8 cellular contexts compared by ENCODE assay signal in genomic region chr19:49468746-49469447, GRCh38. TPM values are rescaled to one million over a fixed set of nuclear protein-coding genes. Genes with fewer than 3 reads are reported as not detected.
DNase-seq lines count a peak whose midpoint lies in the region; ATAC-seq, FAIRE-seq and TF ChIP-seq lines count a peak whose summit lies in the region.

No MANE protein-coding gene starts in this region.

- H4K20me1 ChIP-seq in Karpas-422 (ENCODE audit: insufficient read depth, low read depth, low read length): no peaks in the 10 kb centered on the region

- peaks cover 24 to 61% (median 40%) of the 10 kb centered on the region in 4 donors for H3K4me1 Mint-ChIP-seq in CD4-positive, alpha-beta memory T cell
- H3K4me1 Mint-ChIP-seq in activated CD4-positive, alpha-beta T cell treated with anti-CD3 and anti-CD28 coated beads for 36 hours: peaks cover 49% of the 10 kb centered on the region
- peaks cover 24 to 33% of the 10 kb centered on the region in 2 donors for H3K4me1 Mint-ChIP-seq in natural killer cell treated with Interleukin-12 subunit alpha and Interleukin-12 subunit beta and Interleukin-15 and Interleukin-18, amount 100 ng/mL, for 72 hours (ENCODE audit: low read depth in 2 of 2)

- no peak overlapping the region for H2AFZ ChIP-seq in Karpas-422 (ENCODE audit: low read length)

- CTCF ChIA-PET in CD4-positive, alpha-beta memory T cell (lab: Charles Lee; ENCODE audit: partially characterized antibody): interaction anchor here (1.0 to 6.0 kb wide), 12 partner anchors 10 to 242 kb away, joined by 3 to 227 read pairs (median 8); partner anchors contain the start of genes ALDH16A1 and PIH1D1
- CTCF ChIA-PET in activated CD4-positive, alpha-beta T cell treated with anti-CD3 and anti-CD28 coated beads for 36 hours (lab: Charles Lee): interaction anchor here (0.8 to 3.5 kb wide), 6 partner anchors 14 to 371 kb away, joined by 3 to 23 read pairs (median 4); partner anchors contain the start of gene ALDH16A1

- no peak for FAIRE-seq in frontal cortex (lab: Jason Lieb, UNC)

- TF ChIP-seq CTCF in vagina (IDR thresholded peaks at IDR 0.05): no peak

- peak overlapping the region; percentile 67 to 94 (median 80) for H3K4me3 Mint-ChIP-seq in CD4-positive, alpha-beta memory T cell
- H3K4me3 Mint-ChIP-seq in activated CD4-positive, alpha-beta T cell treated with anti-CD3 and anti-CD28 coated beads for 36 hours: peak overlapping the region; percentile 64
- H3K4me3 Mint-ChIP-seq in natural killer cell treated with Interleukin-12 subunit alpha and Interleukin-12 subunit beta and Interleukin-15 and Interleukin-18, amount 100 ng/mL, for 72 hours: peak overlapping the region; percentile 78

- peaks cover 4 to 10% of the 10 kb centered on the region in 2 donors for H3K36me3 Mint-ChIP-seq in CD4-positive, alpha-beta memory T cell
- peaks cover 7% of the 10 kb centered on the region for H3K36me3 Mint-ChIP-seq in activated CD4-positive, alpha-beta T cell treated with anti-CD3 and anti-CD28 coated beads for 36 hours (ENCODE audit: low read depth)
- no peaks in the 10 kb centered on the region for H3K36me3 Mint-ChIP-seq in natural killer cell treated with Interleukin-12 subunit alpha and Interleukin-12 subunit beta and Interleukin-15 and Interleukin-18, amount 100 ng/mL, for 72 hours

- H3K9ac ChIP-seq in Karpas-422 (ENCODE audit: low read length): peak overlapping the region; percentile 32; the same call in 1 of the 2 replicates

- peaks cover 71% of the 10 kb centered on the region for H3K4me1 ChIP-seq in CD4-positive, alpha-beta memory T cell (ENCODE audit: insufficient read depth, low read length)
- H3K4me1 ChIP-seq in Karpas-422 (ENCODE audit: low read length): peaks cover 25% of the 10 kb centered on the region
- peaks cover 24% of the 10 kb centered on the region for H3K4me1 ChIP-seq in vagina

- peaks cover 0 to 3% (median 0%) of the 10 kb centered on the region in 8 donors for H3K9me3 Mint-ChIP-seq in CD4-positive, alpha-beta memory T cell
- H3K9me3 Mint-ChIP-seq in activated CD4-positive, alpha-beta T cell treated with anti-CD3 and anti-CD28 coated beads for 36 hours (ENCODE audit: low read depth): no peaks in the 10 kb centered on the region
- H3K9me3 Mint-ChIP-seq in natural killer cell treated with Interleukin-12 subunit alpha and Interleukin-12 subunit beta and Interleukin-15 and Interleukin-18, amount 100 ng/mL, for 72 hours: no peaks in the 10 kb centered on the region

- no peaks in the 10 kb centered on the region for H3K79me2 ChIP-seq in Karpas-422 (ENCODE audit: low read length)

- peak overlapping the region; percentile 84 for H3K27ac ChIP-seq in CD4-positive, alpha-beta memory T cell (ENCODE audit: low read depth, low read length)
- peak overlapping the region; percentile 40 for H3K27ac ChIP-seq in Karpas-422 (ENCODE audit: low read length)
- peak overlapping the region; percentile 90 for H3K27ac ChIP-seq in vagina

- H3K4me2 ChIP-seq in Karpas-422 (ENCODE audit: low read depth, low read length, poor library complexity, severe bottlenecking): peak overlapping the region; percentile 20

- H3K27me3 ChIP-seq in CD4-positive, alpha-beta memory T cell (ENCODE audit: insufficient read depth, low read length): no peaks in the 10 kb centered on the region
- no peaks in the 10 kb centered on the region for H3K27me3 ChIP-seq in Karpas-422 (ENCODE audit: low read length)
- H3K27me3 ChIP-seq in vagina: no peaks in the 10 kb centered on the region

- peak overlapping the region; percentile 94 to 100 (median 100) for H3K27ac Mint-ChIP-seq in CD4-positive, alpha-beta memory T cell
- peak overlapping the region; percentile 98 for H3K27ac Mint-ChIP-seq in activated CD4-positive, alpha-beta T cell treated with anti-CD3 and anti-CD28 coated beads for 36 hours
- peak overlapping the region; percentile 80 to 87 for H3K27ac Mint-ChIP-seq in natural killer cell treated with Interleukin-12 subunit alpha and Interleukin-12 subunit beta and Interleukin-15 and Interleukin-18, amount 100 ng/mL, for 72 hours

- POLR2A ChIA-PET in CD4-positive, alpha-beta memory T cell (lab: Charles Lee; ENCODE audit: partially characterized antibody): interaction anchor here (0.6 to 6.2 kb wide), 24 partner anchors 11 to 369 kb away, joined by 3 to 222 read pairs (median 6); partner anchors contain the start of genes ALDH16A1, GFY, KASH5 and PIH1D1
- POLR2A ChIA-PET in activated CD4-positive, alpha-beta T cell treated with anti-CD3 and anti-CD28 coated beads for 36 hours (lab: Charles Lee): interaction anchor here (0.7 to 1.9 kb wide), 4 partner anchors 13 to 98 kb away, joined by 3 to 18 read pairs (median 4); partner anchors contain the start of genes ALDH16A1 and PIH1D1

- H3K9me2 ChIP-seq in Karpas-422 (replicated peaks; ENCODE audit: insufficient read depth, low read length): no peaks in the 10 kb centered on the region

- H3K9me3 ChIP-seq in CD4-positive, alpha-beta memory T cell (ENCODE audit: control insufficient read depth in 1 of 2, low read length in 2 of 2): no peaks in the 10 kb centered on the region
- H3K9me3 ChIP-seq in Karpas-422 (ENCODE audit: low read length): no peaks in the 10 kb centered on the region
- H3K9me3 ChIP-seq in vagina: no peaks in the 10 kb centered on the region

- DNase-seq in CD4-positive, alpha-beta memory T cell: peak; percentile 96 to 99 (median 98)
- DNase-seq in Karpas-422: peak; percentile 97
- DNase-seq in activated CD4-positive, alpha-beta T cell treated with anti-CD3 and anti-CD28 coated beads for 36 hours: peak; percentile 88
- DNase-seq in effector CD4-positive, alpha-beta T cell: peak; percentile 85
- DNase-seq in natural killer cell treated with Interleukin-12 subunit alpha and Interleukin-12 subunit beta and Interleukin-15 and Interleukin-18, amount 100 ng/mL, for 72 hours (ENCODE audit: low spot score): peak; percentile 82
- DNase-seq in vagina (ENCODE audit: extremely low spot score in 2 of 2): peak in 1 of 2 donors; percentile 95
- DNase-seq in frontal cortex (ENCODE audit: low spot score in 2 of 2): no peak

- ATAC-seq in GM19467 (IDR thresholded peaks at IDR 0.05; ENCODE audit: unreplicated experiment): peak; percentile 52
- peak; percentile 75 for ATAC-seq in activated CD4-positive, alpha-beta T cell treated with anti-CD3 and anti-CD28 coated beads for 36 hours
- ATAC-seq in natural killer cell treated with Interleukin-12 subunit alpha and Interleukin-12 subunit beta and Interleukin-15 and Interleukin-18, amount 100 ng/mL, for 72 hours: peak; percentile 69 to 83

- peaks cover 17% of the 10 kb centered on the region for H3K36me3 ChIP-seq in CD4-positive, alpha-beta memory T cell (ENCODE audit: insufficient read depth, low read length)
- H3K36me3 ChIP-seq in Karpas-422 (ENCODE audit: insufficient read depth, low read length) (peaks cover 17% of the 10 kb centered on the region), vagina (peaks cover 0 to 17% of the 10 kb centered on the region in 2 donors)

- intact Hi-C loops in CD4-positive, alpha-beta memory T cell (cut with micrococcal nuclease): loop anchor here (1.0 kb wide), 1 partner anchor 16 kb away; the partner anchor contains the start of gene ALDH16A1
- intact Hi-C loops in activated CD4-positive, alpha-beta T cell treated with anti-CD3 and anti-CD28 coated beads for 36 hours (cut with DNase I, micrococcal nuclease): loop anchor here in 1 of 2 experiments (1.0 kb wide), 3 partner anchors 16 to 27 kb away; partner anchors contain the start of genes ALDH16A1 and RPS11
- intact Hi-C loops in vagina (cut with DNase I): no loop called here

- no peak for TF ChIP-seq POLR2A in vagina (IDR thresholded peaks at IDR 0.05)

- H3K27me3 Mint-ChIP-seq in CD4-positive, alpha-beta memory T cell: no peaks in the 10 kb centered on the region
- no peaks in the 10 kb centered on the region for H3K27me3 Mint-ChIP-seq in activated CD4-positive, alpha-beta T cell treated with anti-CD3 and anti-CD28 coated beads for 36 hours
- no peaks in the 10 kb centered on the region for H3K27me3 Mint-ChIP-seq in natural killer cell treated with Interleukin-12 subunit alpha and Interleukin-12 subunit beta and Interleukin-15 and Interleukin-18, amount 100 ng/mL, for 72 hours

- H3K4me3 ChIP-seq in CD4-positive, alpha-beta memory T cell (ENCODE audit: low read length in 2 of 2): peak overlapping the region in 1 of 2 donors; percentile 44
- H3K4me3 ChIP-seq in Karpas-422 (ENCODE audit: low read length): no peak overlapping the region; the same call in 1 of the 2 replicates
- H3K4me3 ChIP-seq in vagina: peak overlapping the region in 1 of 2 donors; percentile 21

RNA-seq across cellular contexts. Expression of gene FLT3LG, which starts 5.1 kb away (rescaled TPM):
- 100 to 1,000 TPM; 114 to 115 TPM for total RNA-seq in CD4-positive, alpha-beta memory T cell
- 100 to 1,000 TPM; 145 to 252 TPM for polyA plus RNA-seq in CD4-positive, alpha-beta memory T cell
- 18.8 and 19.3 TPM in 2 replicates for total RNA-seq in Karpas-422 (2014; rRNA removed; shearing (Covaris generic); ENCODE audit: low replicate concordance)
- total RNA-seq in activated CD4-positive, alpha-beta T cell treated with anti-CD3 and anti-CD28 coated beads for 36 hours: 10 to 100 TPM; 38.6 to 43.2 TPM
- 10 to 100 TPM; 33.5 to 80.4 TPM for total RNA-seq in natural killer cell treated with Interleukin-12 subunit alpha and Interleukin-12 subunit beta and Interleukin-15 and Interleukin-18, amount 100 ng/mL, for 72 hours
- total RNA-seq in vagina (10.1 TPM), frontal cortex (0.41 TPM)

RNA-seq across cellular contexts. Expression of gene ALDH16A1, which starts 15.9 kb away (rescaled TPM):
- 10 to 100 TPM; 31.6 to 32.6 TPM for total RNA-seq in CD4-positive, alpha-beta memory T cell
- 10 to 100 TPM; 28.4 to 40.1 TPM for polyA plus RNA-seq in CD4-positive, alpha-beta memory T cell
- total RNA-seq in Karpas-422 (2014; rRNA removed; shearing (Covaris generic); ENCODE audit: low replicate concordance): 15.9 and 83.3 TPM in 2 replicates
- 10 to 100 TPM; 26.8 to 33.3 TPM for total RNA-seq in activated CD4-positive, alpha-beta T cell treated with anti-CD3 and anti-CD28 coated beads for 36 hours
- 10 to 100 TPM; 29.0 to 65.2 TPM for total RNA-seq in natural killer cell treated with Interleukin-12 subunit alpha and Interleukin-12 subunit beta and Interleukin-15 and Interleukin-18, amount 100 ng/mL, for 72 hours
- total RNA-seq in vagina (29.5 TPM), frontal cortex (11.8 TPM)

RNA-seq across cellular contexts. Expression of gene PIH1D1, which starts 17.3 kb away (rescaled TPM):
- 100 to 1,000 TPM; 178 to 186 TPM for total RNA-seq in CD4-positive, alpha-beta memory T cell
- polyA plus RNA-seq in CD4-positive, alpha-beta memory T cell: 100 to 1,000 TPM in 1 of 2 donors, 10 to 100 TPM in 1; 87.2 to 124 TPM
- total RNA-seq in Karpas-422 (2014; rRNA removed; shearing (Covaris generic); ENCODE audit: low replicate concordance): 163 and 223 TPM in 2 replicates
- 100 to 1,000 TPM; 117 to 138 TPM for total RNA-seq in activated CD4-positive, alpha-beta T cell treated with anti-CD3 and anti-CD28 coated beads for 36 hours
- total RNA-seq in natural killer cell treated with Interleukin-12 subunit alpha and Interleukin-12 subunit beta and Interleukin-15 and Interleukin-18, amount 100 ng/mL, for 72 hours: 100 to 1,000 TPM; 110 to 170 TPM
- total RNA-seq in vagina: 96.3 TPM
- total RNA-seq in frontal cortex: 60.7 TPM

RNA-seq across cellular contexts. Expression of gene RPL13A, which starts 18.5 kb away (rescaled TPM):
- total RNA-seq in CD4-positive, alpha-beta memory T cell: 1,000 to 10,000 TPM; 5,517 to 5,661 TPM
- polyA plus RNA-seq in CD4-positive, alpha-beta memory T cell: 1,000 to 10,000 TPM; 1,827 to 3,046 TPM
- 6,359 and 8,659 TPM in 2 replicates for total RNA-seq in Karpas-422 (2014; rRNA removed; shearing (Covaris generic); ENCODE audit: low replicate concordance)
- 1,000 to 10,000 TPM; 3,861 to 3,967 TPM for total RNA-seq in activated CD4-positive, alpha-beta T cell treated with anti-CD3 and anti-CD28 coated beads for 36 hours
- total RNA-seq in natural killer cell treated with Interleukin-12 subunit alpha and Interleukin-12 subunit beta and Interleukin-15 and Interleukin-18, amount 100 ng/mL, for 72 hours: 1,000 to 10,000 TPM; 1,861 to 2,042 TPM
- total RNA-seq in vagina: 3,900 TPM
- total RNA-seq in frontal cortex: 2,981 TPM

RNA-seq across cellular contexts. Expression of gene RPS11, which starts 27.3 kb away (rescaled TPM):
- total RNA-seq in CD4-positive, alpha-beta memory T cell: 1,000 to 10,000 TPM; 3,135 to 3,272 TPM
- polyA plus RNA-seq in CD4-positive, alpha-beta memory T cell: 1,000 to 10,000 TPM; 1,691 to 2,012 TPM
- total RNA-seq in Karpas-422 (2014; rRNA removed; shearing (Covaris generic); ENCODE audit: low replicate concordance): 6,857 and 9,247 TPM in 2 replicates
- 1,000 to 10,000 TPM; 2,778 to 3,370 TPM for total RNA-seq in activated CD4-positive, alpha-beta T cell treated with anti-CD3 and anti-CD28 coated beads for 36 hours
- total RNA-seq in natural killer cell treated with Interleukin-12 subunit alpha and Interleukin-12 subunit beta and Interleukin-15 and Interleukin-18, amount 100 ng/mL, for 72 hours: 1,000 to 10,000 TPM; 1,165 to 1,334 TPM
- total RNA-seq in vagina: 4,897 TPM
- total RNA-seq in frontal cortex: 4,137 TPM

Comparison
In these comparisons a context has a peak if more than half of its experiments do, and no peak if none do; other contexts are left out.
1. DNase-seq: peak in CD4-positive, alpha-beta memory T cell (5 of 5), Karpas-422 (single experiment), activated CD4-positive, alpha-beta T cell treated with anti-CD3 and anti-CD28 coated beads for 36 hours (single experiment), effector CD4-positive, alpha-beta T cell (single experiment) and natural killer cell treated with Interleukin-12 subunit alpha and Interleukin-12 subunit beta and Interleukin-15 and Interleukin-18, amount 100 ng/mL, for 72 hours (single experiment); none in frontal cortex (0 of 2).
2. H3K27ac ChIP-seq: peak in every context shown above with its lines; median percentile 90 in vagina; 84 in CD4-positive, alpha-beta memory T cell; 40 in Karpas-422.
3. Peak in every context shown above with its lines, with median percentiles within 50 percentile points of each other: H3K27ac Mint-ChIP-seq, H3K4me3 Mint-ChIP-seq and ATAC-seq.